In genomic region chr5:88679638-88680037, GRCh38 we compare ENCODE assay signal across 9 cellular contexts.
DNase-seq lines count a peak whose midpoint lies in the region; ATAC-seq and TF ChIP-seq lines count a peak whose summit lies in the region.
"Had no signal": no experiment of that assay in that cellular context is flagged by ENCODE, and none has a peak within 500 bp of the region (broad histone marks: within the 10 kb centered on the region; RNA-seq: fewer than 3 reads in every experiment).

No MANE protein-coding gene starts in this region.

- H3K79me2 ChIP-seq in Loucy (ENCODE audit: insufficient read depth, low read length): no peaks in the 10 kb centered on the region

- no peak overlapping the region for H2AFZ ChIP-seq in Loucy (ENCODE audit: low read length)

- peaks cover 3% of the 10 kb centered on the region; the same call in 1 of the 2 replicates for H3K4me1 ChIP-seq in ES-I3 (ENCODE audit: insufficient read depth, low read length)
- H3K4me1 ChIP-seq in Loucy (ENCODE audit: insufficient read depth, low read length, poor library complexity, severe bottlenecking): no peaks in the 10 kb centered on the region

- H3K9me2 ChIP-seq in Loucy (replicated peaks; ENCODE audit: low read depth, low read length): no peaks in the 10 kb centered on the region

- H3F3A ChIP-seq in Loucy (ENCODE audit: low read depth): no peaks in the 10 kb centered on the region

- H3K27me3 ChIP-seq in Loucy (ENCODE audit: insufficient read depth, low read length, poor library complexity, severe bottlenecking): no peaks in the 10 kb centered on the region

- H3K36me3 ChIP-seq in ES-I3 (ENCODE audit: insufficient read depth, low read length) (no peaks in the 10 kb centered on the region), Loucy (ENCODE audit: insufficient read depth, low read length) (no peaks in the 10 kb centered on the region)
- H3K36me3 ChIP-seq: right atrium auricular region had no signal

- H3K9ac ChIP-seq in ES-I3 (ENCODE audit: low read depth, low read length) (peak overlapping the region; percentile 55; the same call in 1 of the 2 replicates), Loucy (ENCODE audit: low read depth, low read length, poor library complexity, severe bottlenecking) (peak overlapping the region; percentile 70)

- H3K9me3 ChIP-seq in ES-I3 (ENCODE audit: control insufficient read depth, insufficient read depth, low read length): no peaks in the 10 kb centered on the region
- no peaks in the 10 kb centered on the region for H3K9me3 ChIP-seq in Loucy (ENCODE audit: insufficient read depth, low read depth, low read length)
- H3K9me3 ChIP-seq: right atrium auricular region had no signal

- no peak for ATAC-seq in HG02970 (IDR thresholded peaks at IDR 0.05; ENCODE audit: low FRiP score, unreplicated experiment)

- DNase-seq in cerebellar cortex (ENCODE audit: low spot score) (peak; percentile 39), pons (ENCODE audit: low spot score) (peak; percentile 35), GOT3 (lab: John Stamatoyannopoulos, UW) (no peak), NCI-H1105 (lab: John Stamatoyannopoulos, UW) (no peak)
- DNase-seq: KG1 had no signal

- TF ChIP-seq CTCF in Loucy (conservative IDR thresholded peaks at IDR 0.05; ENCODE audit: low read length): no peak

- peak overlapping the region; percentile 85 for H3K4me2 ChIP-seq in Loucy (ENCODE audit: low read depth, low read length, poor library complexity, severe bottlenecking)

- H4K20me1 ChIP-seq in Loucy (ENCODE audit: insufficient read depth, low read length, poor library complexity, severe bottlenecking): no peaks in the 10 kb centered on the region

- H3K4me3 ChIP-seq in Loucy (ENCODE audit: low read length, poor library complexity, severe bottlenecking): no peak overlapping the region

Comparison
In these comparisons a context has a peak if more than half of its experiments do, and no peak if none do; other contexts are left out.
1. DNase-seq: peak in cerebellar cortex (single experiment) and pons (single experiment); none in GOT3 (single experiment) and NCI-H1105 (single experiment).